In genomic region chr17:81927653-81928496, GRCh38 we compare ENCODE assay signal across 9 cellular contexts. TPM values are rescaled to one million over a fixed set of nuclear protein-coding genes. Genes with fewer than 3 reads are reported as not detected.
DNase-seq lines count a peak whose midpoint lies in the region; ATAC-seq, FAIRE-seq and TF ChIP-seq lines count a peak whose summit lies in the region.
"Had no signal": no experiment of that assay in that cellular context is flagged by ENCODE, and none has a peak within 500 bp of the region (broad histone marks: within the 10 kb centered on the region; RNA-seq: fewer than 3 reads in every experiment).

Gene MAFG, minus strand, starts transcription at chr17:81927735. Its CDS starts 4,550 bp downstream, at chr17:81923185.

- peak within 1 kb of the TSS; percentile 92 for H3K4me3 Mint-ChIP-seq in activated CD4-positive, alpha-beta T cell treated with anti-CD3 and anti-CD28 coated beads, Interleukin-2, amount 10 ng/mL, durations not matched to agents 24 days and 14 days

- ATAC-seq in HG03520 (IDR thresholded peaks at IDR 0.05; ENCODE audit: unreplicated experiment), result peak; percentile 51
- ATAC-seq in left lobe of liver, result peak; percentile 20

- intact Hi-C loops in activated CD4-positive, alpha-beta T cell treated with anti-CD3 and anti-CD28 coated beads, Interleukin-2, amount 10 ng/mL, durations not matched to agents 24 days and 14 days (cut with micrococcal nuclease), result loop anchor here (2.0 to 5.0 kb wide), 3 partner anchors 17 to 95 kb away; partner anchors contain the start of genes ARHGDIA, MCRIP1 and PCYT2

- DNase-seq in BE2C (peak; percentile 98), GM19239 (ENCODE audit: insufficient read length, low spot score) (peak; percentile 100), NCI-H526 treated with DMSO at 0.1 percent for 48 hours (lab: John Stamatoyannopoulos, UW) (peak; percentile 84), coronary artery (ENCODE audit: low spot score) (peak; percentile 93), left lobe of liver (ENCODE audit: low spot score) (peak; percentile 92)
- DNase-seq in activated CD4-positive, alpha-beta T cell treated with anti-CD3 and anti-CD28 coated beads, Interleukin-2, amount 10 ng/mL, durations not matched to agents 24 days and 14 days, result peak; percentile 97
- DNase-seq in stimulated activated CD4-positive, alpha-beta T cell treated with anti-CD3 and anti-CD28 coated beads, Interleukin-2, amount 100 ng/mL, for 4 hours (ENCODE audit: low read depth), result peak; percentile 82

- H3K4me3 ChIP-seq in BE2C (ENCODE audit: low read depth, low read length) (peak within 1 kb of the TSS; percentile 80), coronary artery (peak within 1 kb of the TSS; percentile 100)

- H3K27me3 ChIP-seq in BE2C, result no peaks in the 10 kb centered on the region

- peak within 1 kb of the TSS; percentile 87 to 98 for H3K27ac ChIP-seq in coronary artery

- H3K9me3 Mint-ChIP-seq in activated CD4-positive, alpha-beta T cell treated with anti-CD3 and anti-CD28 coated beads, Interleukin-2, amount 10 ng/mL, durations not matched to agents 24 days and 14 days, result no peaks in the 10 kb centered on the region

- TF ChIP-seq CTCF in BE2C (IDR thresholded peaks at IDR 0.05; ENCODE audit: low read depth, low read length) (peak; percentile 34), coronary artery (IDR thresholded peaks at IDR 0.05) (no peak)

- H3K9me3 ChIP-seq in BE2C, result no peaks in the 10 kb centered on the region

- H3K36me3 Mint-ChIP-seq in activated CD4-positive, alpha-beta T cell treated with anti-CD3 and anti-CD28 coated beads, Interleukin-2, amount 10 ng/mL, durations not matched to agents 24 days and 14 days (ENCODE audit: low read depth), result peaks cover 5% of the 10 kb centered on the region

- peak; percentile 83 for FAIRE-seq in GM19239 (lab: Jason Lieb, UNC)
- FAIRE-seq: colon had no signal

- H3K27me3 Mint-ChIP-seq in activated CD4-positive, alpha-beta T cell treated with anti-CD3 and anti-CD28 coated beads, Interleukin-2, amount 10 ng/mL, durations not matched to agents 24 days and 14 days, result peaks cover 6% of the 10 kb centered on the region

- peak within 1 kb of the TSS; percentile 90 for H3K27ac Mint-ChIP-seq in activated CD4-positive, alpha-beta T cell treated with anti-CD3 and anti-CD28 coated beads, Interleukin-2, amount 10 ng/mL, durations not matched to agents 24 days and 14 days

- H3K36me3 ChIP-seq in BE2C, result peaks cover 3% of the 10 kb centered on the region

- H3K4me1 Mint-ChIP-seq in activated CD4-positive, alpha-beta T cell treated with anti-CD3 and anti-CD28 coated beads, Interleukin-2, amount 10 ng/mL, durations not matched to agents 24 days and 14 days, result peaks cover 28% of the 10 kb centered on the region

- H3K4me1 ChIP-seq in BE2C, result peaks cover 6% of the 10 kb centered on the region

RNA-seq across cellular contexts. Expression of gene MAFG, which starts in this region (rescaled TPM):
- 43.3 TPM for polyA plus RNA-seq in BE2C (2012; ENCODE audit: insufficient read depth, insufficient read length, low read depth)
- 32.5 and 33.3 TPM in 2 replicates for total RNA-seq in activated CD4-positive, alpha-beta T cell treated with anti-CD3 and anti-CD28 coated beads, Interleukin-2, amount 10 ng/mL, durations not matched to agents 24 days and 14 days
- 12.6 TPM for total RNA-seq in left lobe of liver

Comparison
In these comparisons a context has a peak if more than half of its experiments do, and no peak if none do; other contexts are left out.
1. Peak in every context shown above with its lines: DNase-seq, ATAC-seq, H3K4me3 ChIP-seq and H3K27ac ChIP-seq.